32 cellular contexts compared by ENCODE assay signal in the genomic region with DNA sequence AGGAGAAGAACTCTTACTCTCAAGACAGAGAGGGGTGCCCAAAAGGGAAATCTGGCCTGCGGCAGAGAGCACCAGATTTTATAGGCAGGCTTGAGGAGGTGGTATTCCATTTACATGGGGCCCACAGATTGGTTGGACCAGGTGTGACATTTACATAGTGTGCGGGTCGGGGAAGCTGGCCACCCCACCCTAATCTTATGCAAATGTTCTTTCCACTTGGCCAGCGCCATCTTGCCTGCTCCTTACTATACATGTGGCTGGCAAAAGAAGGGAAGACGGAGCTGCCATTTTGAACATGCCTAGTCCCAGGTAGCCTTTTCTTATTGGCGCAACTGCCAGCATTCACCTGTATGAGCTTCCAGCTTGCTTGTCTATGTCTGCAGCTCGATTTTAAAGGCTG. TPM values are rescaled to one million over a fixed set of nuclear protein-coding genes. Genes with fewer than 3 reads are reported as not detected.
"Had no signal": no experiment of that assay in that cellular context is flagged by ENCODE, and none has a peak within 500 bp of the region (broad histone marks: within the 10 kb centered on the region; RNA-seq: fewer than 3 reads in every experiment).

No MANE protein-coding gene starts in this region.

- H3K4me3 Mint-ChIP-seq: activated CD4-positive, alpha-beta T cell treated with anti-CD3 and anti-CD28 coated beads for 36 hours; activated CD4-positive, alpha-beta T cell treated with anti-CD3 and anti-CD28 coated beads, Interleukin-2, amount 10 ng/mL, durations not matched to agents 7 days and 5 days; activated CD8-positive, alpha-beta T cell treated with anti-CD3 and anti-CD28 coated beads, Interleukin-2, amount 10 ng/mL, durations not matched to agents 7 days and 5 days; activated naive CD4-positive, alpha-beta T cell treated with anti-CD3 and anti-CD28 coated beads, Interleukin-2, amount 10 ng/mL, durations not matched to agents 7 days and 5 days; activated naive CD8-positive, alpha-beta T cell; activated naive CD8-positive, alpha-beta T cell treated with anti-CD3 and anti-CD28 coated beads, Interleukin-2, amount 50 U/mL, for 24 hours; activated T-cell treated with anti-CD3 and anti-CD28 coated beads, Interleukin-2, amount 50 U/mL, for 4 hours; activated T-helper 1 cell treated with anti-CD3 and anti-CD28 coated beads, Interleukin-12 subunit alpha, Interleukin-12 subunit beta, Interleukin-2, Interleukin-4 antibody, amounts not matched to agents 30 ng/mL and 10 ng/mL and 1 ng/mL, durations not matched to agents 14 hours and 24 hours and 36 hours; brain; T-helper 1 cell treated with Interleukin-12 subunit alpha and Interleukin-12 subunit beta and Interleukin-4 antibody, amounts not matched to agents 30 μg/mL and 1 μg/mL, for 36 hours; T-helper 2 cell treated with Interferon-gamma antibody and Interleukin-4, amounts not matched to agents 5 μg/mL and 100 μg/mL, for 36 hours had no signal

- H3K27ac ChIP-seq: PC-9, SK-N-MC had no signal

- H3K4me2 ChIP-seq: PC-9 had no signal

- FAIRE-seq: bronchial epithelial cell, RCC 7860, TTC549 had no signal

- DNase-seq: activated CD4-positive, alpha-beta T cell treated with anti-CD3 and anti-CD28 coated beads for 36 hours; activated CD4-positive, alpha-beta T cell treated with anti-CD3 and anti-CD28 coated beads, Interleukin-2, amount 10 ng/mL, durations not matched to agents 7 days and 5 days; activated CD4-positive, alpha-beta T cell treated with anti-CD3 and anti-CD28 coated beads, Interleukin-2, amount 50 U/mL, for 48 hours; activated CD8-positive, alpha-beta memory T cell treated with anti-CD3 and anti-CD28 coated beads, Interleukin-2, amount 50 U/mL, for 4 hours; activated CD8-positive, alpha-beta T cell treated with anti-CD3 and anti-CD28 coated beads, Interleukin-2, amount 10 ng/mL, durations not matched to agents 7 days and 5 days; activated gamma-delta T cell treated with Interleukin-2 at 50 U/mL for 16 hours; activated naive CD4-positive, alpha-beta T cell treated with anti-CD3 and anti-CD28 coated beads, Interleukin-2, amount 10 ng/mL, durations not matched to agents 7 days and 5 days; activated naive CD8-positive, alpha-beta T cell treated with anti-CD3 and anti-CD28 coated beads, Interleukin-2, amount 50 U/mL, for 24 hours; activated T-cell treated with anti-CD3 and anti-CD28 coated beads for 4 hours; activated T-cell treated with anti-CD3 and anti-CD28 coated beads, Interleukin-2, amount 50 U/mL, for 4 hours; anterior cingulate cortex; caudate nucleus; cerebellar nuclear complex; NCI-H1105 treated with DMSO at 0.1 percent for 48 hours; NCI-H1436; NCI-H1694; NCI-H2029; NCI-H2171; NCI-H510A; NCI-H748 treated with DMSO at 0.1 percent for 48 hours; NK-92 treated with Interleukin-12 subunit alpha and Interleukin-12 subunit beta, amount 100 ng/mL, for 24 hours; PC-9; Right ventricle myocardium superior had no signal

- H3K36me3 Mint-ChIP-seq: activated naive CD4-positive, alpha-beta T cell treated with anti-CD3 and anti-CD28 coated beads, Interleukin-2, amount 10 ng/mL, durations not matched to agents 7 days and 5 days had no signal

- H3K27me3 Mint-ChIP-seq: brain had no signal

- H3K27ac Mint-ChIP-seq: activated CD4-positive, alpha-beta T cell treated with anti-CD3 and anti-CD28 coated beads for 36 hours; activated CD4-positive, alpha-beta T cell treated with anti-CD3 and anti-CD28 coated beads, Interleukin-2, amount 10 ng/mL, durations not matched to agents 7 days and 5 days; activated CD8-positive, alpha-beta T cell treated with anti-CD3 and anti-CD28 coated beads, Interleukin-2, amount 10 ng/mL, durations not matched to agents 7 days and 5 days; activated naive CD4-positive, alpha-beta T cell treated with anti-CD3 and anti-CD28 coated beads, Interleukin-2, amount 10 ng/mL, durations not matched to agents 7 days and 5 days; activated naive CD8-positive, alpha-beta T cell; activated naive CD8-positive, alpha-beta T cell treated with anti-CD3 and anti-CD28 coated beads, Interleukin-2, amount 50 U/mL, for 24 hours; activated T-helper 1 cell treated with anti-CD3 and anti-CD28 coated beads, Interleukin-12 subunit alpha, Interleukin-12 subunit beta, Interleukin-2, Interleukin-4 antibody, amounts not matched to agents 30 ng/mL and 10 ng/mL and 1 ng/mL, durations not matched to agents 14 hours and 24 hours and 36 hours; brain; T-helper 1 cell treated with Interleukin-12 subunit alpha and Interleukin-12 subunit beta and Interleukin-4 antibody, amounts not matched to agents 30 μg/mL and 1 μg/mL, for 36 hours; T-helper 2 cell treated with Interferon-gamma antibody and Interleukin-4, amounts not matched to agents 5 μg/mL and 100 μg/mL, for 36 hours had no signal

- H3K4me1 Mint-ChIP-seq: activated CD4-positive, alpha-beta T cell treated with anti-CD3 and anti-CD28 coated beads for 36 hours; activated CD4-positive, alpha-beta T cell treated with anti-CD3 and anti-CD28 coated beads, Interleukin-2, amount 10 ng/mL, durations not matched to agents 7 days and 5 days; activated naive CD4-positive, alpha-beta T cell treated with anti-CD3 and anti-CD28 coated beads, Interleukin-2, amount 10 ng/mL, durations not matched to agents 7 days and 5 days had no signal

- H2AFZ ChIP-seq: PC-9 had no signal

- H3K4me3 ChIP-seq: PC-9, SK-N-MC had no signal

RNA-seq across cellular contexts. Expression of a gene that starts 34.8 kb away (rescaled TPM):
- total RNA-seq: activated CD8-positive, alpha-beta T cell treated with anti-CD3 and anti-CD28 coated beads, Interleukin-2, amount 10 ng/mL, durations not matched to agents 7 days and 5 days; activated T-helper 1 cell treated with anti-CD3 and anti-CD28 coated beads, Interleukin-12 subunit alpha, Interleukin-12 subunit beta, Interleukin-2, Interleukin-4 antibody, amounts not matched to agents 30 ng/mL and 10 ng/mL and 1 ng/mL, durations not matched to agents 14 hours and 24 hours and 36 hours; bronchial epithelial cell; PC-9; Right ventricle myocardium superior had no signal
